9 cellular contexts compared by ENCODE assay signal in genomic region chr4:26175016-26175786, GRCh38.
DNase-seq lines count a peak whose midpoint lies in the region; ATAC-seq and TF ChIP-seq lines count a peak whose summit lies in the region.
"Had no signal": no experiment of that assay in that cellular context is flagged by ENCODE, and none has a peak within 500 bp of the region (broad histone marks: within the 10 kb centered on the region; RNA-seq: fewer than 3 reads in every experiment).

No MANE protein-coding gene starts in this region.

- H3K9ac ChIP-seq in neural progenitor cell, result no peak overlapping the region

- DNase-seq in neural progenitor cell (ENCODE audit: low spot score), result no peak
- DNase-seq in COLO829 (ENCODE audit: low spot score), result no peak
- DNase-seq in LoVo (ENCODE audit: low spot score), result no peak
- no peak for DNase-seq in DMS53 treated with DMSO at 0.1 percent for 48 hours (lab: John Stamatoyannopoulos, UW; ENCODE audit: unreplicated experiment)
- no peak for DNase-seq in NCI-H524 treated with DMSO at 0.1 percent for 48 hours (lab: John Stamatoyannopoulos, UW)

- H3K4me1 Mint-ChIP-seq in T-helper 1 cell treated with Interleukin-12 subunit alpha and Interleukin-12 subunit beta and Interleukin-4 antibody, amounts not matched to agents 30 μg/mL and 1 μg/mL, for 36 hours (ENCODE audit: low read depth), result peaks cover 26% of the 10 kb centered on the region
- peaks cover 6% of the 10 kb centered on the region for H3K4me1 Mint-ChIP-seq in neural progenitor cell

- peak overlapping the region; percentile 80 for H2AFZ ChIP-seq in neural progenitor cell (replicated peaks)

- H3K9me3 Mint-ChIP-seq in T-helper 1 cell treated with Interleukin-12 subunit alpha and Interleukin-12 subunit beta and Interleukin-4 antibody, amounts not matched to agents 30 μg/mL and 1 μg/mL, for 36 hours, result peaks cover 3% of the 10 kb centered on the region
- no peaks in the 10 kb centered on the region for H3K9me3 Mint-ChIP-seq in neural progenitor cell

- peak overlapping the region; percentile 78 for H3K27ac Mint-ChIP-seq in T-helper 1 cell treated with Interleukin-12 subunit alpha and Interleukin-12 subunit beta and Interleukin-4 antibody, amounts not matched to agents 30 μg/mL and 1 μg/mL, for 36 hours
- H3K27ac Mint-ChIP-seq in neural progenitor cell, result no peak overlapping the region

- TF ChIP-seq CTCF in neural progenitor cell (IDR thresholded peaks at IDR 0.05), result no peak

- no peaks in the 10 kb centered on the region for H3K9me3 ChIP-seq in neural progenitor cell (ENCODE audit: low read depth)

- H3K27me3 ChIP-seq in neural progenitor cell, result no peaks in the 10 kb centered on the region

- H3K79me2 ChIP-seq in neural progenitor cell (ENCODE audit: low read depth), result no peaks in the 10 kb centered on the region

- H3K4me1 ChIP-seq in neural progenitor cell, result no peaks in the 10 kb centered on the region

- H3F3A ChIP-seq in neural progenitor cell (ENCODE audit: low read depth), result no peaks in the 10 kb centered on the region

- peak overlapping the region; percentile 28 for H3K4me3 Mint-ChIP-seq in T-helper 1 cell treated with Interleukin-12 subunit alpha and Interleukin-12 subunit beta and Interleukin-4 antibody, amounts not matched to agents 30 μg/mL and 1 μg/mL, for 36 hours
- no peak overlapping the region for H3K4me3 Mint-ChIP-seq in neural progenitor cell

- no peak overlapping the region for H3K4me2 ChIP-seq in neural progenitor cell

- peaks cover 2% of the 10 kb centered on the region for H3K36me3 Mint-ChIP-seq in T-helper 1 cell treated with Interleukin-12 subunit alpha and Interleukin-12 subunit beta and Interleukin-4 antibody, amounts not matched to agents 30 μg/mL and 1 μg/mL, for 36 hours (ENCODE audit: low read depth)
- no peaks in the 10 kb centered on the region for H3K36me3 Mint-ChIP-seq in neural progenitor cell

- H3K27ac ChIP-seq in neural progenitor cell, result no peak overlapping the region
- H3K27ac ChIP-seq: RWPE1 had no signal

- H3K4me3 ChIP-seq in neural progenitor cell, result no peak overlapping the region

- no peaks in the 10 kb centered on the region for H3K36me3 ChIP-seq in neural progenitor cell

- ATAC-seq in GM18520 (IDR thresholded peaks at IDR 0.05; ENCODE audit: unreplicated experiment), result peak; percentile 31
- ATAC-seq in GM21576 (IDR thresholded peaks at IDR 0.05; ENCODE audit: unreplicated experiment), result peak; percentile 37

- no peaks in the 10 kb centered on the region for H4K20me1 ChIP-seq in neural progenitor cell (ENCODE audit: low read depth)

- H3K27me3 Mint-ChIP-seq in T-helper 1 cell treated with Interleukin-12 subunit alpha and Interleukin-12 subunit beta and Interleukin-4 antibody, amounts not matched to agents 30 μg/mL and 1 μg/mL, for 36 hours (ENCODE audit: low read depth), result no peaks in the 10 kb centered on the region
- peaks cover 3% of the 10 kb centered on the region for H3K27me3 Mint-ChIP-seq in neural progenitor cell (ENCODE audit: insufficient read depth, low read depth)
